24 cellular contexts compared by ENCODE assay signal in genomic region chr18:55912071-55912470, GRCh38.
"Had no signal": no experiment of that assay in that cellular context is flagged by ENCODE, and none has a peak within 500 bp of the region (broad histone marks: within the 10 kb centered on the region; RNA-seq: fewer than 3 reads in every experiment).

No MANE protein-coding gene starts in this region.

- H3K9ac ChIP-seq: SK-N-SH had no signal

- H3K4me3 ChIP-seq: breast epithelium, PC-9 had no signal

- H2AFZ ChIP-seq: PC-9 had no signal

- H3K36me3 ChIP-seq: breast epithelium, WERI-Rb-1 had no signal

- H3K36me3 Mint-ChIP-seq: activated naive CD4-positive, alpha-beta T cell treated with anti-CD3 and anti-CD28 coated beads, Interleukin-2, amount 10 ng/mL, durations not matched to agents 7 days and 5 days; activated naive CD8-positive, alpha-beta T cell treated with anti-CD3 and anti-CD28 coated beads for 36 hours had no signal

- H3K4me2 ChIP-seq: PC-9, SK-N-SH had no signal

- DNase-seq: activated CD4-positive, alpha-beta memory T cell treated with anti-CD3 and anti-CD28 coated beads, Interleukin-2, amount 10 ng/mL, durations not matched to agents 7 days and 5 days; activated CD4-positive, alpha-beta T cell treated with anti-CD3 and anti-CD28 coated beads for 36 hours; activated CD4-positive, alpha-beta T cell treated with anti-CD3 and anti-CD28 coated beads, Interleukin-2, amount 50 U/mL, for 1 hour; activated gamma-delta T cell treated with Interleukin-2 at 50 U/mL for 16 hours; activated naive CD4-positive, alpha-beta T cell treated with anti-CD3 and anti-CD28 coated beads, Interleukin-2, amount 10 ng/mL, durations not matched to agents 7 days and 5 days; activated naive CD8-positive, alpha-beta T cell treated with anti-CD3 and anti-CD28 coated beads for 36 hours; activated T-cell treated with anti-CD3 and anti-CD28 coated beads for 4 hours; activated T-cell treated with anti-CD3 and anti-CD28 coated beads, Interleukin-2, amount 50 U/mL, for 48 hours; caudate nucleus; KG1; NCI-H1105; NCI-H1436; NCI-H1694 treated with DMSO at 0.1 percent for 48 hours; NCI-H2081; NCI-H2227 treated with DMSO at 0.1 percent for 48 hours; NCI-H510A; NCI-H526 treated with DMSO at 0.1 percent for 48 hours; PC-9; SIG-M5; SK-N-SH; T-helper 1 cell; WERI-Rb-1 had no signal

- H3K9me3 Mint-ChIP-seq: activated naive CD4-positive, alpha-beta T cell treated with anti-CD3 and anti-CD28 coated beads, Interleukin-2, amount 10 ng/mL, durations not matched to agents 7 days and 5 days; activated T-helper 2 cell treated with anti-CD3 and anti-CD28 coated beads, Interferon-gamma antibody, Interleukin-2, Interleukin-4, amounts not matched to agents 10 μg/mL and 5 μg/mL and 100 μg/mL, durations not matched to agents 14 hours and 24 hours and 36 hours had no signal

- ATAC-seq: activated CD4-positive, alpha-beta T cell treated with anti-CD3 and anti-CD28 coated beads for 36 hours had no signal

- H3K27me3 ChIP-seq: breast epithelium had no signal

- H3K4me1 ChIP-seq: breast epithelium had no signal

- H3K27ac Mint-ChIP-seq: activated CD4-positive, alpha-beta memory T cell treated with anti-CD3 and anti-CD28 coated beads, Interleukin-2, amount 10 ng/mL, durations not matched to agents 7 days and 5 days; activated CD4-positive, alpha-beta T cell treated with anti-CD3 and anti-CD28 coated beads for 36 hours; activated naive CD4-positive, alpha-beta T cell treated with anti-CD3 and anti-CD28 coated beads, Interleukin-2, amount 10 ng/mL, durations not matched to agents 7 days and 5 days; activated naive CD8-positive, alpha-beta T cell treated with anti-CD3 and anti-CD28 coated beads for 36 hours; activated T-helper 2 cell treated with anti-CD3 and anti-CD28 coated beads, Interferon-gamma antibody, Interleukin-2, Interleukin-4, amounts not matched to agents 10 μg/mL and 5 μg/mL and 100 μg/mL, durations not matched to agents 14 hours and 24 hours and 36 hours had no signal

- H3K27ac ChIP-seq: breast epithelium, PC-9, WERI-Rb-1 had no signal

- H3K27me3 Mint-ChIP-seq: activated CD4-positive, alpha-beta memory T cell treated with anti-CD3 and anti-CD28 coated beads, Interleukin-2, amount 10 ng/mL, durations not matched to agents 7 days and 5 days; activated CD4-positive, alpha-beta T cell treated with anti-CD3 and anti-CD28 coated beads for 36 hours; activated naive CD4-positive, alpha-beta T cell treated with anti-CD3 and anti-CD28 coated beads, Interleukin-2, amount 10 ng/mL, durations not matched to agents 7 days and 5 days; activated naive CD8-positive, alpha-beta T cell treated with anti-CD3 and anti-CD28 coated beads for 36 hours had no signal

- H3K4me3 Mint-ChIP-seq: activated CD4-positive, alpha-beta memory T cell treated with anti-CD3 and anti-CD28 coated beads, Interleukin-2, amount 10 ng/mL, durations not matched to agents 7 days and 5 days; activated CD4-positive, alpha-beta T cell treated with anti-CD3 and anti-CD28 coated beads for 36 hours; activated naive CD4-positive, alpha-beta T cell treated with anti-CD3 and anti-CD28 coated beads, Interleukin-2, amount 10 ng/mL, durations not matched to agents 7 days and 5 days; activated naive CD8-positive, alpha-beta T cell treated with anti-CD3 and anti-CD28 coated beads for 36 hours had no signal

- H3K9me3 ChIP-seq: breast epithelium, SK-N-SH had no signal

- H3K4me1 Mint-ChIP-seq: activated CD4-positive, alpha-beta memory T cell treated with anti-CD3 and anti-CD28 coated beads, Interleukin-2, amount 10 ng/mL, durations not matched to agents 7 days and 5 days; activated CD4-positive, alpha-beta T cell treated with anti-CD3 and anti-CD28 coated beads for 36 hours; activated naive CD4-positive, alpha-beta T cell treated with anti-CD3 and anti-CD28 coated beads, Interleukin-2, amount 10 ng/mL, durations not matched to agents 7 days and 5 days; activated naive CD8-positive, alpha-beta T cell treated with anti-CD3 and anti-CD28 coated beads for 36 hours had no signal
